3 cellular contexts compared by ENCODE assay signal in genomic region chr1:47713960-47714359, GRCh38.
"Had no signal": no experiment of that assay in that cellular context is flagged by ENCODE, and none has a peak within 500 bp of the region (broad histone marks: within the 10 kb centered on the region; RNA-seq: fewer than 3 reads in every experiment).

No MANE protein-coding gene starts in this region.

- H3K4me3 ChIP-seq: GM12878 had no signal

- ATAC-seq: GM12878 had no signal

- DNase-seq: GDM1, GF-D8 had no signal
